ENCODE assay signal across 18 cellular contexts in the genomic region with DNA sequence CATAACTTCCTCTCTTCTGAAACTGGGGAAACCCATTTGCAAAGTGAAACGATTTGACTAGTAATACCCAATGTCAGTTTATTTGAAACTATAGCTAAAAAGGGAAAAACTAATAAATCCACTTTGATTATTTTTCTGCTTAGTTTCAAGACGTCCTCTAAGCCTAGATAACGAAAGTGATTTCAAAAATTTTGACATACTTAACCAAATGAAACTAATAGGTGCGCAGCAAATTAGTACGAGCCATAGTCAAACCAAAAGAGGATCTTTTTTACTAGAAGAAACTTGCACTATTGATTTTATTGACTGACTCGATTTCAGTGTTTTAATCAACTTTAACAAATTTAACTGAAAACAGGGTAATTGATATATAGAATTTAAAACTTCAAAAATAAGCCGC. TPM values are rescaled to one million over a fixed set of nuclear protein-coding genes. Genes with fewer than 3 reads are reported as not detected.
DNase-seq lines count a peak whose midpoint lies in the region; ATAC-seq and TF ChIP-seq lines count a peak whose summit lies in the region.
"Had no signal": no experiment of that assay in that cellular context is flagged by ENCODE, and none has a peak within 500 bp of the region (broad histone marks: within the 10 kb centered on the region; RNA-seq: fewer than 3 reads in every experiment).

No MANE protein-coding gene starts in this region.

- no peak overlapping the region for H3K27ac Mint-ChIP-seq in activated T-cell treated with anti-CD3 and anti-CD28 coated beads, Interleukin-2, amount 50 U/mL, for 72 hours
- no peak overlapping the region for H3K27ac Mint-ChIP-seq in activated T-cell treated with anti-CD3 and anti-CD28 coated beads, Interleukin-2, amount 50 U/mL, for 24 hours
- H3K27ac Mint-ChIP-seq in endodermal cell = no peak overlapping the region
- H3K27ac Mint-ChIP-seq in stimulated activated naive B cell treated with anti-CD40 and anti-IgM and Interleukin-4, amounts not matched to agents 10 μg/mL and 1 μg/mL and 100 μg/mL, for 72 hours = no peak overlapping the region

- peak overlapping the region; percentile 28; the same call in 1 of the 2 replicates for H3K9ac ChIP-seq in KMS-11
- H3K9ac ChIP-seq in endodermal cell (ENCODE audit: extremely low read depth, low read length, poor library complexity, severe bottlenecking) = no peak overlapping the region

- no peaks in the 10 kb centered on the region for H4K20me1 ChIP-seq in KMS-11 (ENCODE audit: insufficient read depth)

- no peak overlapping the region for H3K27ac ChIP-seq in KMS-11
- H3K27ac ChIP-seq in endodermal cell (ENCODE audit: low read depth, low read length) = no peak overlapping the region
- H3K27ac ChIP-seq: cardiac muscle cell, neutrophil, spleen, thyroid gland had no signal

- peak overlapping the region; percentile 84 for H3K4me2 ChIP-seq in KMS-11

- no peak for DNase-seq in activated T-cell treated with anti-CD3 and anti-CD28 coated beads, Interleukin-2, amount 50 U/mL, for 72 hours
- DNase-seq in activated T-cell treated with anti-CD3 and anti-CD28 coated beads, Interleukin-2, amount 50 U/mL, for 24 hours = no peak
- DNase-seq in endodermal cell = no peak
- DNase-seq in stimulated activated naive B cell treated with anti-CD40 and anti-IgM and Interleukin-4, amounts not matched to agents 10 μg/mL and 1 μg/mL and 100 μg/mL, for 72 hours = no peak
- DNase-seq in pons (ENCODE audit: low spot score) = no peak
- DNase-seq in NCI-H748 treated with DMSO at 0.1 percent for 48 hours (lab: John Stamatoyannopoulos, UW) = no peak
- no peak for DNase-seq in DMS 273 (lab: John Stamatoyannopoulos, UW; ENCODE audit: unreplicated experiment)
- DNase-seq: activated CD4-positive, alpha-beta T cell treated with anti-CD3 and anti-CD28 coated beads, Interleukin-2, amount 50 U/mL, for 1 hour; NCI-H1092 treated with DMSO at 0.1 percent for 48 hours; spleen; thyroid gland had no signal

- no peaks in the 10 kb centered on the region for H3K9me3 ChIP-seq in endodermal cell (ENCODE audit: control insufficient read depth, low read length)
- H3K9me3 ChIP-seq: thyroid gland had no signal

- ATAC-seq in activated T-cell treated with anti-CD3 and anti-CD28 coated beads, Interleukin-2, amount 50 U/mL, for 72 hours (replicated peaks in 1 of 2) = no peak
- ATAC-seq in stimulated activated naive B cell treated with anti-CD40 and anti-IgM and Interleukin-4, amounts not matched to agents 10 μg/mL and 1 μg/mL and 100 μg/mL, for 72 hours (replicated peaks) = peak in 1 of 2 donors; percentile 21
- ATAC-seq: left lobe of liver had no signal

- H3K4me1 Mint-ChIP-seq in activated T-cell treated with anti-CD3 and anti-CD28 coated beads, Interleukin-2, amount 50 U/mL, for 72 hours (ENCODE audit: low read depth) = peaks cover 26% of the 10 kb centered on the region
- H3K4me1 Mint-ChIP-seq in activated T-cell treated with anti-CD3 and anti-CD28 coated beads, Interleukin-2, amount 50 U/mL, for 24 hours (ENCODE audit: low read depth) = peaks cover 17% of the 10 kb centered on the region
- H3K4me1 Mint-ChIP-seq in endodermal cell = peaks cover 42% of the 10 kb centered on the region
- H3K4me1 Mint-ChIP-seq in stimulated activated naive B cell treated with anti-CD40 and anti-IgM and Interleukin-4, amounts not matched to agents 10 μg/mL and 1 μg/mL and 100 μg/mL, for 72 hours = peaks cover 12 to 20% of the 10 kb centered on the region in 2 donors

- H3K4me3 ChIP-seq in KMS-11 (IDR thresholded peaks at IDR 0.05; ENCODE audit: insufficient read depth, low read depth, low read length) (peak overlapping the region; percentile 56), endodermal cell (ENCODE audit: low read length) (peak overlapping the region; percentile 90)
- H3K4me3 ChIP-seq: thyroid gland had no signal

- H3K4me3 Mint-ChIP-seq in activated T-cell treated with anti-CD3 and anti-CD28 coated beads, Interleukin-2, amount 50 U/mL, for 72 hours = peak overlapping the region; percentile 88 to 93
- H3K4me3 Mint-ChIP-seq in activated T-cell treated with anti-CD3 and anti-CD28 coated beads, Interleukin-2, amount 50 U/mL, for 24 hours = no peak overlapping the region
- peak overlapping the region; percentile 74 for H3K4me3 Mint-ChIP-seq in endodermal cell
- H3K4me3 Mint-ChIP-seq in stimulated activated naive B cell treated with anti-CD40 and anti-IgM and Interleukin-4, amounts not matched to agents 10 μg/mL and 1 μg/mL and 100 μg/mL, for 72 hours = peak overlapping the region; percentile 53 to 67

- 15 to 29% methylated on average over 3 to 5 of the region's 7 CpGs for WGBS in endodermal cell (ENCODE audit: insufficient coverage in 1 of 2, insufficient read length in 1 of 2), 2 experiments

- H3K27me3 Mint-ChIP-seq in activated T-cell treated with anti-CD3 and anti-CD28 coated beads, Interleukin-2, amount 50 U/mL, for 72 hours (ENCODE audit: low read depth) = peaks cover 71% of the 10 kb centered on the region
- H3K27me3 Mint-ChIP-seq in activated T-cell treated with anti-CD3 and anti-CD28 coated beads, Interleukin-2, amount 50 U/mL, for 24 hours = peaks cover 81% of the 10 kb centered on the region
- H3K27me3 Mint-ChIP-seq in endodermal cell (ENCODE audit: insufficient read depth) = peaks cover 80% of the 10 kb centered on the region
- H3K27me3 Mint-ChIP-seq in stimulated activated naive B cell treated with anti-CD40 and anti-IgM and Interleukin-4, amounts not matched to agents 10 μg/mL and 1 μg/mL and 100 μg/mL, for 72 hours = peaks cover 34 to 53% of the 10 kb centered on the region in 2 donors

- no peaks in the 10 kb centered on the region for H3K9me3 Mint-ChIP-seq in activated T-cell treated with anti-CD3 and anti-CD28 coated beads, Interleukin-2, amount 50 U/mL, for 72 hours
- peaks cover 11% of the 10 kb centered on the region for H3K9me3 Mint-ChIP-seq in activated T-cell treated with anti-CD3 and anti-CD28 coated beads, Interleukin-2, amount 50 U/mL, for 24 hours
- H3K9me3 Mint-ChIP-seq in endodermal cell = no peaks in the 10 kb centered on the region
- H3K9me3 Mint-ChIP-seq in stimulated activated naive B cell treated with anti-CD40 and anti-IgM and Interleukin-4, amounts not matched to agents 10 μg/mL and 1 μg/mL and 100 μg/mL, for 72 hours = peaks cover 0 to 2% of the 10 kb centered on the region in 2 donors

- H3K36me3 ChIP-seq in KMS-11 (ENCODE audit: insufficient read depth) = no peaks in the 10 kb centered on the region
- no peaks in the 10 kb centered on the region for H3K36me3 ChIP-seq in endodermal cell (ENCODE audit: control insufficient read depth, insufficient read depth, low read length)
- H3K36me3 ChIP-seq: cardiac muscle cell, neutrophil, spleen, thyroid gland had no signal

- no peaks in the 10 kb centered on the region for H3K27me3 ChIP-seq in KMS-11 (ENCODE audit: insufficient read depth, low read depth)
- H3K27me3 ChIP-seq in endodermal cell (ENCODE audit: control insufficient read depth, insufficient read depth, low read length, poor library complexity, severe bottlenecking) = peaks cover 83% of the 10 kb centered on the region

- no peak for TF ChIP-seq CTCF in KMS-11 (conservative IDR thresholded peaks at IDR 0.05; ENCODE audit: low read depth, low read length)
- TF ChIP-seq CTCF in endodermal cell (conservative IDR thresholded peaks at IDR 0.05) = no peak

- H3K36me3 Mint-ChIP-seq in activated T-cell treated with anti-CD3 and anti-CD28 coated beads, Interleukin-2, amount 50 U/mL, for 72 hours (ENCODE audit: insufficient read depth in 2 of 2) = peaks cover 2 to 6% of the 10 kb centered on the region in 2 donors
- H3K36me3 Mint-ChIP-seq in activated T-cell treated with anti-CD3 and anti-CD28 coated beads, Interleukin-2, amount 50 U/mL, for 24 hours (ENCODE audit: low read depth) = no peaks in the 10 kb centered on the region
- no peaks in the 10 kb centered on the region for H3K36me3 Mint-ChIP-seq in endodermal cell (ENCODE audit: low read depth)
- H3K36me3 Mint-ChIP-seq in stimulated activated naive B cell treated with anti-CD40 and anti-IgM and Interleukin-4, amounts not matched to agents 10 μg/mL and 1 μg/mL and 100 μg/mL, for 72 hours = no peaks in the 10 kb centered on the region

- H2AFZ ChIP-seq in KMS-11 (ENCODE audit: low read depth) = peak overlapping the region; percentile 97

- peaks cover 23% of the 10 kb centered on the region for H3K4me1 ChIP-seq in KMS-11 (ENCODE audit: low read depth, poor library complexity, severe bottlenecking)
- peaks cover 3% of the 10 kb centered on the region for H3K4me1 ChIP-seq in endodermal cell (ENCODE audit: control insufficient read depth, insufficient read depth, low read length)

- H3K79me2 ChIP-seq in KMS-11 (ENCODE audit: insufficient read depth, low read depth) = no peaks in the 10 kb centered on the region

RNA-seq across cellular contexts. Expression of gene SP8, which starts 9.9 kb away (rescaled TPM):
- not detected for total RNA-seq in activated T-cell treated with anti-CD3 and anti-CD28 coated beads, Interleukin-2, amount 50 U/mL, for 72 hours
- total RNA-seq in endodermal cell = 1 to 10 TPM; 3.3 to 5.2 TPM
- polyA plus RNA-seq in endodermal cell (2013, experiment 1 of 2) = 9.5 TPM
- 8.1 TPM for polyA plus RNA-seq in endodermal cell (2013, experiment 2 of 2)
- total RNA-seq: A673; glomerular endothelial cell; left lobe of liver; spleen; T-helper 1 cell treated with Interleukin-12 subunit alpha and Interleukin-12 subunit beta and Interleukin-4 antibody, amounts not matched to agents 30 ng/mL and 1 ng/mL, for 36 hours; thyroid gland had no signal
- polyA plus RNA-seq: cardiac muscle cell, spleen had no signal

Comparison
In these comparisons a context has a peak if more than half of its experiments do, and no peak if none do; other contexts are left out.
1. RNA of gene SP8, which starts 9.9 kb away (total RNA-seq): 3.3 to 5.2 TPM in endodermal cell; not detected in activated T-cell treated with anti-CD3 and anti-CD28 coated beads, Interleukin-2, amount 50 U/mL, for 72 hours; every median in the first group is over 4 times any median in the second.